Comparison of ENCODE assay signal across 1 cellular context in the genomic region with DNA sequence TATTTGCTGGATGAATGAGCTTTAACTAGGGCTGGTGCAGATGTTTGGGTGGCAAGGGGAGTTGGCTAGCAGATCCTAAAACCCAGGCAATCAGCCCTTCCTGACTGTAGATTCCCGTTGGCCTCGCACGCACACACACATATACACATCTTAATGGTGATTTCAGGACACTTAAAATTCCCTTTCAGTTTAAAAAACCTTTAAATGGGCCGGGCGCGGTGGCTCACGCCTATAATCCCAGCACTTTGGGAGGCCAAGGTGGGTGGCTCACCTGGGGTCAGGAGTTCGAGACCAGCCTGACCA.
TF ChIP-seq lines count a peak whose summit lies in the region.

No MANE protein-coding gene starts in this region.

TF ChIP-seq in HEK293, 187 proteins besides CTCF, POLR2A, EP300 and RAD21:
- TF ChIP-seq TRIM28 (IDR thresholded peaks at IDR 0.05; ENCODE audit: borderline replicate concordance, low read length) (0 out of 2 replicates have a peak, but pooled peaks have one; percentile 1), ZNF121 (tag by site-specific recombination; IDR thresholded peaks at IDR 0.05) (no peak)
TF ChIP-seq in HEK293: peak in this region for 1.
